20 cellular contexts compared by ENCODE assay signal in genomic region chr6:17892097-17892686, GRCh38.
"Had no signal": no experiment of that assay in that cellular context is flagged by ENCODE, and none has a peak within 500 bp of the region (broad histone marks: within the 10 kb centered on the region; RNA-seq: fewer than 3 reads in every experiment).

No MANE protein-coding gene starts in this region.

- H3K4me1 Mint-ChIP-seq: activated CD4-positive, alpha-beta T cell treated with anti-CD3 and anti-CD28 coated beads, Interleukin-2, amount 10 ng/mL, durations not matched to agents 7 days and 5 days; naive B cell; stimulated activated memory B cell treated with anti-CD40 and anti-IgM and Interleukin-4, amounts not matched to agents 10 μg/mL and 1 μg/mL and 100 μg/mL, for 72 hours had no signal

- H3K4me3 Mint-ChIP-seq: activated CD4-positive, alpha-beta T cell treated with anti-CD3 and anti-CD28 coated beads, Interleukin-2, amount 10 ng/mL, durations not matched to agents 7 days and 5 days; activated naive CD4-positive, alpha-beta T cell treated with anti-CD3 and anti-CD28 coated beads for 36 hours; activated T-cell treated with anti-CD3 and anti-CD28 coated beads, Interleukin-2, amount 50 U/mL, for 4 hours; effector memory CD8-positive, alpha-beta T cell; naive B cell; stimulated activated memory B cell treated with anti-CD40 and anti-IgM and Interleukin-4, amounts not matched to agents 10 μg/mL and 1 μg/mL and 100 μg/mL, for 72 hours had no signal

- H3K27me3 Mint-ChIP-seq: naive B cell; stimulated activated memory B cell treated with anti-CD40 and anti-IgM and Interleukin-4, amounts not matched to agents 10 μg/mL and 1 μg/mL and 100 μg/mL, for 72 hours had no signal

- H3K27me3 ChIP-seq: body of pancreas had no signal

- H3K9ac ChIP-seq: parathyroid adenoma had no signal

- H3K4me3 ChIP-seq: body of pancreas, lung, mucosa of descending colon, smooth muscle cell, thoracic aorta had no signal

- ATAC-seq: activated T-cell treated with anti-CD3 and anti-CD28 coated beads, Interleukin-2, amount 50 U/mL, for 4 hours; body of pancreas; effector memory CD8-positive, alpha-beta T cell; left lobe of liver; mucosa of descending colon; sciatic nerve; stimulated activated memory B cell treated with anti-CD40 and anti-IgM and Interleukin-4, amounts not matched to agents 10 μg/mL and 1 μg/mL and 100 μg/mL, for 72 hours had no signal

- H3K27ac ChIP-seq: body of pancreas, epithelial cell of prostate, parathyroid adenoma, thoracic aorta had no signal

- H3K27ac Mint-ChIP-seq: activated CD4-positive, alpha-beta T cell treated with anti-CD3 and anti-CD28 coated beads, Interleukin-2, amount 10 ng/mL, durations not matched to agents 7 days and 5 days; activated naive CD4-positive, alpha-beta T cell treated with anti-CD3 and anti-CD28 coated beads for 36 hours; effector memory CD8-positive, alpha-beta T cell; stimulated activated memory B cell treated with anti-CD40 and anti-IgM and Interleukin-4, amounts not matched to agents 10 μg/mL and 1 μg/mL and 100 μg/mL, for 72 hours had no signal

- H3K4me1 ChIP-seq: body of pancreas, parathyroid adenoma had no signal

- DNase-seq: activated CD4-positive, alpha-beta T cell treated with anti-CD3 and anti-CD28 coated beads, Interleukin-2, amount 10 ng/mL, durations not matched to agents 7 days and 5 days; activated CD8-positive, alpha-beta memory T cell treated with anti-CD3 and anti-CD28 coated beads, Interleukin-2, amount 50 U/mL, for 4 hours; activated naive CD4-positive, alpha-beta T cell treated with anti-CD3 and anti-CD28 coated beads for 36 hours; activated T-cell treated with anti-CD3 and anti-CD28 coated beads, Interleukin-2, amount 50 U/mL, for 4 hours; body of pancreas; caudate nucleus; effector memory CD8-positive, alpha-beta T cell; foreskin melanocyte; kidney; mucosa of descending colon; naive B cell; stimulated activated CD4-positive, alpha-beta T cell treated with anti-CD3 and anti-CD28 coated beads, Interleukin-4, amount 100 ng/mL, for 24 hours had no signal
